Comparison of ENCODE assay signal across 8 cellular contexts in genomic region chr7:73718438-73718881, GRCh38. TPM values are rescaled to one million over a fixed set of nuclear protein-coding genes. Genes with fewer than 3 reads are reported as not detected.
DNase-seq lines count a peak whose midpoint lies in the region; ATAC-seq and TF ChIP-seq lines count a peak whose summit lies in the region.

No MANE protein-coding gene starts in this region.

- WGBS in psoas muscle, 3 donors, result 44 to 55% (median 48%) methylated on average over 9 of the region's 9 CpGs

- TF ChIP-seq CTCF in GM12864 (IDR thresholded peaks at IDR 0.05; ENCODE audit: low read depth, low read length, missing control alignments) (no peak), VCaP (conservative IDR thresholded peaks at IDR 0.05) (no peak), epithelial cell of proximal tubule (conservative IDR thresholded peaks at IDR 0.05; ENCODE audit: low read depth, low read length) (no peak), psoas muscle (IDR thresholded peaks at IDR 0.05) (no peak)

- peaks cover 17% of the 10 kb centered on the region for H3K4me1 ChIP-seq in psoas muscle

- H3K27ac ChIP-seq in VCaP, result peak overlapping the region; percentile 81; the same call in 1 of the 2 replicates
- no peak overlapping the region for H3K27ac ChIP-seq in psoas muscle
- H3K27ac ChIP-seq in caudate nucleus (ENCODE audit: low read depth, low read length), result no peak overlapping the region

- ATAC-seq in psoas muscle (no peak), left lobe of liver (no peak)

- H3K9me3 ChIP-seq in psoas muscle, result no peaks in the 10 kb centered on the region

- H3K27me3 ChIP-seq in psoas muscle (ENCODE audit: insufficient read depth in 3 of 3, low read length in 2 of 3), result no peaks in the 10 kb centered on the region

- H3K4me3 ChIP-seq in GM12864 (ENCODE audit: low read depth, low read length) (peak overlapping the region; percentile 66), epithelial cell of proximal tubule (ENCODE audit: low read depth, low read length) (peak overlapping the region; percentile 72), psoas muscle (peak overlapping the region; percentile 94)

- H3K36me3 ChIP-seq in psoas muscle (ENCODE audit: insufficient read depth in 1 of 2, low read depth in 1 of 2), result no peaks in the 10 kb centered on the region

- intact Hi-C loops in psoas muscle (cut with DNase I), result loop anchor here in 1 of 2 donors (5.0 kb wide), 1 partner anchor 36 kb away; the partner anchor contains the start of genes BUD23 and DNAJC30

- no peak for DNase-seq in GM12864 (ENCODE audit: low read depth)
- no peak for DNase-seq in epithelial cell of proximal tubule (ENCODE audit: low read depth)
- DNase-seq in psoas muscle, result no peak
- no peak for DNase-seq in amygdala (lab: John Stamatoyannopoulos, UW)
- no peak for DNase-seq in left lobe of liver (ENCODE audit: low spot score)
- DNase-seq in caudate nucleus (lab: John Stamatoyannopoulos, UW), result no peak
- DNase-seq in kidney glomerular epithelial cell (lab: John Stamatoyannopoulos, UW), result no peak

RNA-seq across cellular contexts. Expression of gene STX1A, which starts 1.0 kb away (rescaled TPM):
- 18.0 and 22.4 TPM in 2 replicates for total RNA-seq in epithelial cell of proximal tubule
- total RNA-seq in psoas muscle, result 1 to 10 TPM; 1.9 to 3.6 (median 2.6) TPM
- polyA plus RNA-seq in psoas muscle, result 1 to 10 TPM; 2.3 to 5.4 (median 4.2) TPM
- total RNA-seq in left lobe of liver, result 2.9 TPM

RNA-seq across cellular contexts. Expression of gene ABHD11, which starts 20.1 kb away (rescaled TPM):
- total RNA-seq in epithelial cell of proximal tubule, result 52.1 and 53.6 TPM in 2 replicates
- total RNA-seq in psoas muscle, result 10 to 100 TPM in 2 of 4 donors, 1 to 10 TPM in 2; 6.8 to 16.9 (median 11.5) TPM
- polyA plus RNA-seq in psoas muscle, result 10 to 100 TPM in 2 of 3 donors, 1 to 10 TPM in 1; 7.4 to 26.6 (median 14.1) TPM
- 6.9 TPM for total RNA-seq in left lobe of liver

RNA-seq across cellular contexts. Expression of gene BUD23, which starts 35.1 kb away (rescaled TPM):
- 65.2 and 87.1 TPM in 2 replicates for total RNA-seq in epithelial cell of proximal tubule
- total RNA-seq in psoas muscle, result 10 to 100 TPM; 50.4 to 96.2 (median 83.4) TPM
- polyA plus RNA-seq in psoas muscle, result 100 to 1,000 TPM; 106 to 155 (median 149) TPM
- 28.2 TPM for total RNA-seq in left lobe of liver

RNA-seq across cellular contexts. Expression of gene DNAJC30, which starts 35.2 kb away (rescaled TPM):
- total RNA-seq in epithelial cell of proximal tubule (2.7 and 6.1 TPM in 2 replicates), psoas muscle (10 to 100 TPM in 2 of 4 donors, 1 to 10 TPM in 2; 8.7 to 13.9 (median 10.6) TPM), left lobe of liver (10.0 TPM)
- polyA plus RNA-seq in psoas muscle, result 1 to 10 TPM; 4.3 to 9.8 (median 8.3) TPM

RNA-seq across cellular contexts. Expression of gene VPS37D, which starts 50.8 kb away (rescaled TPM):
- total RNA-seq in epithelial cell of proximal tubule, result 4.1 and 12.2 TPM in 2 replicates
- total RNA-seq in psoas muscle, result 1 to 10 TPM in 1 of 4 donors, under 1 TPM in 3; 0.18 to 1.1 (median 0.72) TPM
- under 1 TPM; 0.29 to 0.72 (median 0.42) TPM for polyA plus RNA-seq in psoas muscle
- 2.6 TPM for total RNA-seq in left lobe of liver
